In the genomic region with DNA sequence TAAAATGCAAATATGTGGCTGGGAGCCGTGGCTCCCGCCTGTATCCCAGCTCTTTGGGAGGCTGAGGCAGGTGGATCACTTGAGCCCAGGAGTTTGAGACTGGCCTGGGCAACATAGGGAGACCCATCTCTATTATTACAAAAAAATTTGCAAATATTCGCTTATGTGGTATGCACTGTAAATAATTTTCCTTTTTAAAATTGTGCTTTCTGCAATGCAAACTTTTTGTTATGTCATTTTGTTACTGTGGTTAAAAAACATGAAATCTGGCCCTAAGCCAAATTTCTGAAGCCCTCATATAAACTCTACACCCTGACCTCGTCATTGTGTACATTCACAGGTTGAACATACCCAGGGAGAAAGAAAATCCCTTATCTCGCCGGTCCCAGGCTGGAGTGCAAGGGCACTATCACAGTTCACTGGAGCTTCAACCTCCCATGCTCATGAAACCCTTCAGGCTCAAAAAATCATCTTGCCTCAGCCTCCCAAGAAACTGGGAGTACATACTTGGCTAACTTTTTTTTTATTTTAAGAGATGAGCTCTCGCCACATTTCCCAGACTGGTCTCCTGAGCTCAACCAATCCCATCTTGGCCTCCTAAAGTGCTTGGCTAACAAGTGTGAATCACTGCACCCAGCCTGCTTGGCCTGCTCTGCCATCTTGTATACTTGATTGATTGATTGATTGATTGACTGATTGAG, we compare ENCODE assay signal across 1 cellular context.
TF ChIP-seq lines count a peak whose summit lies in the region.

No MANE protein-coding gene starts in this region.

TF ChIP-seq in HepG2, 621 proteins besides CTCF, POLR2A, EP300 and RAD21 (continued from another document and continues in another):
- TF ChIP-seq, protein P1, sequence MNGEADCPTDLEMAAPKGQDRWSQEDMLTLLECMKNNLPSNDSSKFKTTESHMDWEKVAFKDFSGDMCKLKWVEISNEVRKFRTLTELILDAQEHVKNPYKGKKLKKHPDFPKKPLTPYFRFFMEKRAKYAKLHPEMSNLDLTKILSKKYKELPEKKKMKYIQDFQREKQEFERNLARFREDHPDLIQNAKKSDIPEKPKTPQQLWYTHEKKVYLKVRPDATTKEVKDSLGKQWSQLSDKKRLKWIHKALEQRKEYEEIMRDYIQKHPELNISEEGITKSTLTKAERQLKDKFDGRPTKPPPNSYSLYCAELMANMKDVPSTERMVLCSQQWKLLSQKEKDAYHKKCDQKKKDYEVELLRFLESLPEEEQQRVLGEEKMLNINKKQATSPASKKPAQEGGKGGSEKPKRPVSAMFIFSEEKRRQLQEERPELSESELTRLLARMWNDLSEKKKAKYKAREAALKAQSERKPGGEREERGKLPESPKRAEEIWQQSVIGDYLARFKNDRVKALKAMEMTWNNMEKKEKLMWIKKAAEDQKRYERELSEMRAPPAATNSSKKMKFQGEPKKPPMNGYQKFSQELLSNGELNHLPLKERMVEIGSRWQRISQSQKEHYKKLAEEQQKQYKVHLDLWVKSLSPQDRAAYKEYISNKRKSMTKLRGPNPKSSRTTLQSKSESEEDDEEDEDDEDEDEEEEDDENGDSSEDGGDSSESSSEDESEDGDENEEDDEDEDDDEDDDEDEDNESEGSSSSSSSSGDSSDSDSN (CRISPR knock-in tag; IDR thresholded peaks at IDR 0.05), result 0 out of 2 replicates have a peak, but pooled peaks have one; percentile 7
- TF ChIP-seq SKIL (CRISPR knock-in tag; IDR thresholded peaks at IDR 0.05; ENCODE audit: borderline replicate concordance), result no peak
- peak; percentile 74; the same call in 1 of the 2 replicates for TF ChIP-seq FOXK1 (CRISPR knock-in tag; IDR thresholded peaks at IDR 0.05; ENCODE audit: borderline replicate concordance, low read depth)
- TF ChIP-seq PHF21A (CRISPR knock-in tag; IDR thresholded peaks at IDR 0.05), result peak; percentile 67
- TF ChIP-seq, protein P2, sequence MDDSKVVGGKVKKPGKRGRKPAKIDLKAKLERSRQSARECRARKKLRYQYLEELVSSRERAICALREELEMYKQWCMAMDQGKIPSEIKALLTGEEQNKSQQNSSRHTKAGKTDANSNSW (CRISPR knock-in tag; IDR thresholded peaks at IDR 0.05; ENCODE audit: borderline replicate concordance), result no peak
- TF ChIP-seq, protein P3, sequence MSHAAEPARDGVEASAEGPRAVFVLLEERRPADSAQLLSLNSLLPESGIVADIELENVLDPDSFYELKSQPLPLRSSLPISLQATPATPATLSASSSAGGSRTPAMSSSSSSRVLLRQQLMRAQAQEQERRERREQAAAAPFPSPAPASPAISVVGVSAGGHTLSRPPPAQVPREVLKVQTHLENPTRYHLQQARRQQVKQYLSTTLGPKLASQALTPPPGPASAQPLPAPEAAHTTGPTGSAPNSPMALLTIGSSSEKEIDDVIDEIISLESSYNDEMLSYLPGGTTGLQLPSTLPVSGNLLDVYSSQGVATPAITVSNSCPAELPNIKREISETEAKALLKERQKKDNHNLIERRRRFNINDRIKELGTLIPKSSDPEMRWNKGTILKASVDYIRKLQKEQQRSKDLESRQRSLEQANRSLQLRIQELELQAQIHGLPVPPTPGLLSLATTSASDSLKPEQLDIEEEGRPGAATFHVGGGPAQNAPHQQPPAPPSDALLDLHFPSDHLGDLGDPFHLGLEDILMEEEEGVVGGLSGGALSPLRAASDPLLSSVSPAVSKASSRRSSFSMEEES (CRISPR knock-in tag; IDR thresholded peaks at IDR 0.05), result 0 out of 2 replicates have a peak, but pooled peaks have one; percentile 21
- TF ChIP-seq CBX1 (IDR thresholded peaks at IDR 0.05; ENCODE audit: low read depth), result no peak
- 0 out of 2 replicates have a peak, but pooled peaks have one; percentile 24 for TF ChIP-seq HMG20B (CRISPR knock-in tag; conservative IDR thresholded peaks at IDR 0.05)
- no peak for TF ChIP-seq MTF2 (CRISPR knock-in tag; IDR thresholded peaks at IDR 0.05; ENCODE audit: borderline replicate concordance)
- TF ChIP-seq CSRNP1 (CRISPR knock-in tag; IDR thresholded peaks at IDR 0.05), result no peak
- no peak for TF ChIP-seq U2AF2 (IDR thresholded peaks at IDR 0.05; ENCODE audit: low read depth, low read length)
- TF ChIP-seq TCF7 (IDR thresholded peaks at IDR 0.05; ENCODE audit: low read depth), result peak; percentile 35; the same call in 1 of the 2 replicates
- TF ChIP-seq, protein P4, sequence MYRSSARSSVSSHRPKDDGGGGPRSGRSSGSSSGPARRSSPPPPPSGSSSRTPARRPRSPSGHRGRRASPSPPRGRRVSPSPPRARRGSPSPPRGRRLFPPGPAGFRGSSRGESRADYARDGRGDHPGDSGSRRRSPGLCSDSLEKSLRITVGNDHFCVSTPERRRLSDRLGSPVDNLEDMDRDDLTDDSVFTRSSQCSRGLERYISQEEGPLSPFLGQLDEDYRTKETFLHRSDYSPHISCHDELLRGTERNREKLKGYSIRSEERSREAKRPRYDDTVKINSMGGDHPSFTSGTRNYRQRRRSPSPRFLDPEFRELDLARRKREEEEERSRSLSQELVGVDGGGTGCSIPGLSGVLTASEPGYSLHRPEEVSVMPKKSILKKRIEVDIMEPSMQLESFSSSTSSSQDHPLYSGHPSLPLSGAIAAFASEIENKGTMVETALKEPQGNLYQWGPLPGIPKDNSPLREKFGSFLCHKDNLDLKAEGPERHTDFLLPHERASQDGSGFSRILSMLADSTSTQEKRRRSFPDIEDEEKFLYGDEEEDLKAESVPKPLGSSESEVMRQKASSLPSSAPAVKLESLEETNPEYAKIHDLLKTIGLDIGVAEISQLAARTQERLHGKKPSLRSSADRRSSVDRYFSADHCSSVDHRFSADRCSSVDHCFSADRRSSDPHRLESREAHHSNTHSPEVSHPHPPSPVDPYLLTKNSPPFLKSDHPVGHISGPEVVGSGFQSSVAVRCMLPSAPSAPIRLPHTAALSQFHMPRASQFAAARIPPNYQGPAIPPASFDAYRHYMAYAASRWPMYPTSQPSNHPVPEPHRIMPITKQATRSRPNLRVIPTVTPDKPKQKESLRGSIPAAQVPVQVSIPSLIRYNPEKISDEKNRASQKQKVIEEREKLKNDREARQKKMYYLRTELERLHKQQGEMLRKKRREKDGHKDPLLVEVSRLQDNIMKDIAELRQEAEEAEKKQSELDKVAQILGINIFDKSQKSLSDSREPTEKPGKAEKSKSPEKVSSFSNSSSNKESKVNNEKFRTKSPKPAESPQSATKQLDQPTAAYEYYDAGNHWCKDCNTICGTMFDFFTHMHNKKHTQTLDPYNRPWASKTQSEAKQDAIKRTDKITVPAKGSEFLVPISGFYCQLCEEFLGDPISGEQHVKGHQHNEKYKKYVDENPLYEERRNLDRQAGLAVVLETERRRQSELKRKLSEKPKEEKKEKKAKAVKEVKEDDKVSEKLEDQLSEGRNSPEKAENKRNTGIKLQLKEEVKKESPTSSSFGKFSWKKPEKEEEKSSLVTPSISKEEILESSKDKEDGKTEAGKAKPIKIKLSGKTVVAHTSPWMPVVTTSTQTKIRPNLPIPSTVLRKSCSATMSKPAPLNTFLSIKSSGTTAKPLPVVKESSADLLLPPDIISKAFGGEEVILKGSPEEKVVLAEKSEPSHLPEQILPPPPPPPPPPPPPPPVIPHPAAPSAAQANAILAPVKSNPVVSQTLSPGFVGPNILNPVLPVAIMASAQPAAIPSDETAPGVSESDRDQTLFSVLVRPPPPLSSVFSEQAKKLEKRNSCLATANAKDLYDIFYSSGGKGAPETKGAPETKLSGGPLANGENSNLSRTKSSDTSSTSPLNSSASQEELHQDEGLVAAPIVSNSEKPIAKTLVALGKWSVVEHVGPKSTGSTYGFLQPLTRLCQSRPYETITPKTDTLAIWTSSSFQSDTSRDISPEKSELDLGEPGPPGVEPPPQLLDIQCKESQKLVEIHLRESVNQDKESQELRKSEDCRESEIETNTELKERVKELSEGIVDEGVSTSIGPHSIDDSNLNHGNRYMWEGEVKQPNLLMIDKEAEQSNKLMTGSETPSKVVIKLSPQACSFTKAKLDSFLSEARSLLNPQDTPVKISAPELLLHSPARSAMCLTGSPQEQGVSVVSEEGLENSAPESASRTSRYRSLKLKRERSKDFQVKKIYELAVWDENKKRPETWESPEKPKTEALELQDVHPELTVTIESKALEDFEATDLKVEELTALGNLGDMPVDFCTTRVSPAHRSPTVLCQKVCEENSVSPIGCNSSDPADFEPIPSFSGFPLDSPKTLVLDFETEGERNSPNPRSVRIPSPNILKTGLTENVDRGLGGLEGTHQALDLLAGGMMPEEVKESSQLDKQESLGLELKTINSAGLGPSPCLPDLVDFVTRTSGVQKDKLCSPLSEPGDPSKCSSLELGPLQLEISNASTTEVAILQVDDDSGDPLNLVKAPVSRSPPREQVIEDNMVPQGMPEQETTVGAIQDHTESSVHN (CRISPR knock-in tag; IDR thresholded peaks at IDR 0.05), result no peak
- TF ChIP-seq ZNF550 (CRISPR knock-in tag; IDR thresholded peaks at IDR 0.05; ENCODE audit: borderline replicate concordance), result no peak
- TF ChIP-seq BCL6 (CRISPR knock-in tag; IDR thresholded peaks at IDR 0.05), result peak; percentile 80
- no peak for TF ChIP-seq ATF7-NPFF (CRISPR knock-in tag; IDR thresholded peaks at IDR 0.05; ENCODE audit: low read depth)
- TF ChIP-seq SMYD3 (CRISPR knock-in tag; IDR thresholded peaks at IDR 0.05), result peak; percentile 67; the same call in 1 of the 2 replicates
- no peak for TF ChIP-seq HNRNPH1 (optimal IDR thresholded peaks at IDR 0.05; ENCODE audit: low read depth, low read length)
- no peak for TF ChIP-seq ATF7 (IDR thresholded peaks at IDR 0.05)
- no peak for TF ChIP-seq ATF7 (CRISPR knock-in tag; IDR thresholded peaks at IDR 0.05)
- peak; percentile 32; the same call in 1 of the 2 replicates for TF ChIP-seq ETV5 (CRISPR knock-in tag; IDR thresholded peaks at IDR 0.05; ENCODE audit: borderline replicate concordance)
- TF ChIP-seq, protein P5, sequence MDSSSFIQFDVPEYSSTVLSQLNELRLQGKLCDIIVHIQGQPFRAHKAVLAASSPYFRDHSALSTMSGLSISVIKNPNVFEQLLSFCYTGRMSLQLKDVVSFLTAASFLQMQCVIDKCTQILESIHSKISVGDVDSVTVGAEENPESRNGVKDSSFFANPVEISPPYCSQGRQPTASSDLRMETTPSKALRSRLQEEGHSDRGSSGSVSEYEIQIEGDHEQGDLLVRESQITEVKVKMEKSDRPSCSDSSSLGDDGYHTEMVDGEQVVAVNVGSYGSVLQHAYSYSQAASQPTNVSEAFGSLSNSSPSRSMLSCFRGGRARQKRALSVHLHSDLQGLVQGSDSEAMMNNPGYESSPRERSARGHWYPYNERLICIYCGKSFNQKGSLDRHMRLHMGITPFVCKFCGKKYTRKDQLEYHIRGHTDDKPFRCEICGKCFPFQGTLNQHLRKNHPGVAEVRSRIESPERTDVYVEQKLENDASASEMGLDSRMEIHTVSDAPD (CRISPR knock-in tag; IDR thresholded peaks at IDR 0.05), result no peak
- TF ChIP-seq NR2C2 (CRISPR knock-in tag; IDR thresholded peaks at IDR 0.05; ENCODE audit: borderline replicate concordance), result peak; percentile 71; the same call in 1 of the 2 replicates
- no peak for TF ChIP-seq ZNF530 (CRISPR knock-in tag; IDR thresholded peaks at IDR 0.05; ENCODE audit: low read depth)
- TF ChIP-seq ZNF253 (CRISPR knock-in tag; IDR thresholded peaks at IDR 0.05; ENCODE audit: borderline replicate concordance), result no peak
- TF ChIP-seq, protein P6, sequence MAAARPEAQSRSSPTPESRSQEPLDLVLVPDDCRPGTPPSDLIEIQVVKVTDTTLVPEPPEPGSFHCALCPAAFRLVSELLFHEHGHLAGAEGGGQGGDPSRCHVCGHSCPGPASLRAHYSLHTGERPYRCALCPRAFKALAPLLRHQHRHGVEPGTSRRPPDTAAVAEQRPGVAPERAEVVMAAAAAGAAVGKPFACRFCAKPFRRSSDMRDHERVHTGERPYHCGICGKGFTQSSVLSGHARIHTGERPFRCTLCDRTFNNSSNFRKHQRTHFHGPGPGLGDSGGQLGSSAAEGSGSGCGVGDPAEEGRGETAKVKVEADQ (CRISPR knock-in tag; IDR thresholded peaks at IDR 0.05; ENCODE audit: borderline replicate concordance), result no peak
- TF ChIP-seq U2AF1 (optimal IDR thresholded peaks at IDR 0.05; ENCODE audit: low read depth, low read length), result no peak
- peak; percentile 82 for TF ChIP-seq CREB1 (IDR thresholded peaks at IDR 0.05)
- no peak for TF ChIP-seq CREB1 (CRISPR knock-in tag; IDR thresholded peaks at IDR 0.05)
- TF ChIP-seq ZNF674 (CRISPR knock-in tag; IDR thresholded peaks at IDR 0.05; ENCODE audit: low read depth), result no peak
- peak; percentile 90 for TF ChIP-seq ZNF331 (CRISPR knock-in tag; IDR thresholded peaks at IDR 0.05)
